23 cellular contexts compared by ENCODE assay signal in the genomic region with DNA sequence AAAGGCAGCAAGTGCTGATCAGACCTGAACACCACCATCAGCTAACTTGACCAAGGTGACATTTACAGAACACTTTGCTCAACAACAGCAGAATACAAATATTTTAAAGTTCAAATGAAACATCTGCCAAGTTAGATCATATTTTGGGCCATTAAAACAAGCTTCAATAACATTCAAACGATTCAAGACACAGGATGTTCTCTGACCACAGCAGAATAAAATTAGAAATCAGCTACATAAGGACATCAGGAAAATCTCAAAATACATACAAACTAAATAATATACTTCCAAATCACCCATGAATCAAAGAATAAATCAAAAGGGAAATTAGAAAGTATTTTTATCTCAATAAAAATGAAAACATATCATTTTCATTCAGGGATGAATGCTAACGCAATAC.
"Had no signal": no experiment of that assay in that cellular context is flagged by ENCODE, and none has a peak within 500 bp of the region (broad histone marks: within the 10 kb centered on the region; RNA-seq: fewer than 3 reads in every experiment).

No MANE protein-coding gene starts in this region.

- H2AFZ ChIP-seq: hepatocyte had no signal

- DNase-seq: activated B cell treated with CpG ODN at 0.5 μM for 24 hours; activated CD4-positive, alpha-beta memory T cell treated with anti-CD3 and anti-CD28 coated beads, Interleukin-2, amount 10 ng/mL, durations not matched to agents 7 days and 5 days; activated CD4-positive, alpha-beta T cell treated with anti-CD3 and anti-CD28 coated beads for 48 hours; activated CD8-positive, alpha-beta memory T cell treated with anti-CD3 and anti-CD28 coated beads, Interleukin-2, amount 10 ng/mL, durations not matched to agents 7 days and 5 days; activated gamma-delta T cell; activated T-cell treated with anti-CD3 and anti-CD28 coated beads for 4 hours; aorta; effector memory CD4-positive, alpha-beta T cell; glutamatergic neuron; immature natural killer cell; left ventricle myocardium inferior; nephron progenitor cell; stimulated activated CD4-positive, alpha-beta T cell treated with anti-CD3 and anti-CD28 coated beads, Interleukin-2, amount 100 ng/mL, for 48 hours; stimulated activated naive CD4-positive, alpha-beta T cell; SW 1271; T-helper 17 cell; upper lobe of left lung had no signal

- H3K27me3 ChIP-seq: esophagus muscularis mucosa, hepatocyte, upper lobe of left lung had no signal

- H3K4me3 ChIP-seq: esophagus muscularis mucosa, hepatocyte, left ventricle myocardium inferior, thoracic aorta, upper lobe of left lung had no signal

- H3K27ac Mint-ChIP-seq: activated B cell treated with CpG ODN at 0.5 μM for 24 hours; activated CD4-positive, alpha-beta memory T cell treated with anti-CD3 and anti-CD28 coated beads, Interleukin-2, amount 10 ng/mL, durations not matched to agents 7 days and 5 days; activated CD8-positive, alpha-beta memory T cell treated with anti-CD3 and anti-CD28 coated beads, Interleukin-2, amount 10 ng/mL, durations not matched to agents 7 days and 5 days; activated naive CD4-positive, alpha-beta T cell treated with anti-CD3 and anti-CD28 coated beads, Interleukin-2, amount 50 U/mL, for 24 hours; brain; immature natural killer cell; nephron progenitor cell; T-helper 17 cell had no signal

- H3K36me3 ChIP-seq: esophagus muscularis mucosa, left ventricle myocardium inferior, thoracic aorta, upper lobe of left lung had no signal

- H3K4me1 ChIP-seq: left ventricle myocardium inferior, upper lobe of left lung had no signal

- H3K9me3 Mint-ChIP-seq: activated CD4-positive, alpha-beta memory T cell treated with anti-CD3 and anti-CD28 coated beads, Interleukin-2, amount 10 ng/mL, durations not matched to agents 7 days and 5 days; activated naive CD4-positive, alpha-beta T cell treated with anti-CD3 and anti-CD28 coated beads, Interleukin-2, amount 50 U/mL, for 24 hours; immature natural killer cell had no signal

- H3K4me3 Mint-ChIP-seq: activated B cell treated with CpG ODN at 0.5 μM for 24 hours; activated CD4-positive, alpha-beta memory T cell treated with anti-CD3 and anti-CD28 coated beads, Interleukin-2, amount 10 ng/mL, durations not matched to agents 7 days and 5 days; activated CD8-positive, alpha-beta memory T cell treated with anti-CD3 and anti-CD28 coated beads, Interleukin-2, amount 10 ng/mL, durations not matched to agents 7 days and 5 days; activated naive CD4-positive, alpha-beta T cell treated with anti-CD3 and anti-CD28 coated beads, Interleukin-2, amount 50 U/mL, for 24 hours; brain; immature natural killer cell; nephron progenitor cell; T-helper 17 cell had no signal

- H3K79me2 ChIP-seq: hepatocyte had no signal

- H3K4me2 ChIP-seq: hepatocyte had no signal

- H3K4me1 Mint-ChIP-seq: activated CD4-positive, alpha-beta memory T cell treated with anti-CD3 and anti-CD28 coated beads, Interleukin-2, amount 10 ng/mL, durations not matched to agents 7 days and 5 days; activated CD8-positive, alpha-beta memory T cell treated with anti-CD3 and anti-CD28 coated beads, Interleukin-2, amount 10 ng/mL, durations not matched to agents 7 days and 5 days; activated naive CD4-positive, alpha-beta T cell treated with anti-CD3 and anti-CD28 coated beads, Interleukin-2, amount 50 U/mL, for 24 hours; immature natural killer cell; T-helper 17 cell had no signal

- H3K9me3 ChIP-seq: esophagus muscularis mucosa, thoracic aorta, upper lobe of left lung had no signal

- H3K36me3 Mint-ChIP-seq: activated CD8-positive, alpha-beta memory T cell treated with anti-CD3 and anti-CD28 coated beads, Interleukin-2, amount 10 ng/mL, durations not matched to agents 7 days and 5 days; activated naive CD4-positive, alpha-beta T cell treated with anti-CD3 and anti-CD28 coated beads, Interleukin-2, amount 50 U/mL, for 24 hours; brain; immature natural killer cell had no signal

- H3K27me3 Mint-ChIP-seq: activated B cell treated with CpG ODN at 0.5 μM for 24 hours; activated CD4-positive, alpha-beta memory T cell treated with anti-CD3 and anti-CD28 coated beads, Interleukin-2, amount 10 ng/mL, durations not matched to agents 7 days and 5 days; activated CD8-positive, alpha-beta memory T cell treated with anti-CD3 and anti-CD28 coated beads, Interleukin-2, amount 10 ng/mL, durations not matched to agents 7 days and 5 days; brain had no signal

- ATAC-seq: activated CD8-positive, alpha-beta memory T cell treated with anti-CD3 and anti-CD28 coated beads, Interleukin-2, amount 10 ng/mL, durations not matched to agents 7 days and 5 days; sciatic nerve; T-helper 17 cell had no signal

- H3K27ac ChIP-seq: hepatocyte, left ventricle myocardium inferior, upper lobe of left lung had no signal
